Comparison of ENCODE assay signal across 8 cellular contexts in genomic region chr4:138981930-138982390, GRCh38. TPM values are rescaled to one million over a fixed set of nuclear protein-coding genes. Genes with fewer than 3 reads are reported as not detected.
DNase-seq lines count a peak whose midpoint lies in the region; ATAC-seq and TF ChIP-seq lines count a peak whose summit lies in the region.

No MANE protein-coding gene starts in this region.

- H2AFZ ChIP-seq in PC-9 = no peak overlapping the region

- no peaks in the 10 kb centered on the region for H3K79me2 ChIP-seq in PC-9 (ENCODE audit: low read depth)

- CTCF ChIA-PET in PC-9 (lab: Charles Lee) = no interaction called here

- BruUV-seq in PC-9 (replicated peaks; lab: Mats Ljungman, UMichigan) = no TSS peak

- H3K9me3 ChIP-seq in PC-9 (ENCODE audit: insufficient read depth, low read depth) = no peaks in the 10 kb centered on the region

- in situ Hi-C loops in GM13977 (cut with MboI; ENCODE audit: low pct_unique_long_range_greater_than_20kb, low sequenced_read_pairs, unreplicated experiment) = no loop called here

- TF ChIP-seq CTCF in PC-9 (conservative IDR thresholded peaks at IDR 0.05) (peak; percentile 22; the same call in 1 of the 2 replicates), foreskin fibroblast (IDR thresholded peaks at IDR 0.05; ENCODE audit: low read depth, low read length) (no peak), GM13977 (IDR thresholded peaks at IDR 0.05; ENCODE audit: extremely low read depth, insufficient read depth, missing control alignments) (no peak)

- no peaks in the 10 kb centered on the region for H3K9me2 ChIP-seq in PC-9 (ENCODE audit: insufficient read depth)

- H3F3A ChIP-seq in PC-9 (ENCODE audit: insufficient read depth, low read depth) = peaks cover 8% of the 10 kb centered on the region; the same call in 1 of the 2 replicates

- ATAC-seq in HG02840 (IDR thresholded peaks at IDR 0.05; ENCODE audit: low FRiP score, unreplicated experiment) (no peak), HG03565 (IDR thresholded peaks at IDR 0.05; ENCODE audit: unreplicated experiment) (no peak), GM19035 (IDR thresholded peaks at IDR 0.05; ENCODE audit: unreplicated experiment) (no peak)

- H3K36me3 ChIP-seq in PC-9 (ENCODE audit: low read depth) = no peaks in the 10 kb centered on the region

- peak overlapping the region; percentile 72 for H3K4me2 ChIP-seq in PC-9

- no peaks in the 10 kb centered on the region for H3K27me3 ChIP-seq in PC-9 (ENCODE audit: insufficient read depth, low read depth)

- intact Hi-C loops in PC-9 (cut with micrococcal nuclease; ENCODE audit: unreplicated experiment) = no loop called here

- peak; percentile 35 for DNase-seq in EL
- peak; percentile 21 to 73 for DNase-seq in PC-9
- peak; percentile 74 to 85 for DNase-seq in foreskin fibroblast
- peak; percentile 23 for DNase-seq in putamen (ENCODE audit: low spot score)
- no peak for DNase-seq in GM13977 (ENCODE audit: low spot score)

- H3K4me3 ChIP-seq in PC-9 = no peak overlapping the region
- H3K4me3 ChIP-seq in foreskin fibroblast (ENCODE audit: low read depth in 1 of 2, low read length in 2 of 2) = no peak overlapping the region

- peaks cover 39% of the 10 kb centered on the region for H3K4me1 ChIP-seq in PC-9 (replicated peaks; ENCODE audit: insufficient read depth)

- no peaks in the 10 kb centered on the region for H4K20me1 ChIP-seq in PC-9 (ENCODE audit: insufficient read depth)

- POLR2A ChIA-PET in PC-9 (lab: Charles Lee; ENCODE audit: unreplicated experiment) = no interaction called here

- H3K27ac ChIP-seq in PC-9 = peak overlapping the region; percentile 84

RNA-seq across cellular contexts. Expression of gene NOCT, which starts 33.6 kb away (rescaled TPM):
- total RNA-seq in PC-9 (2021) = 4.5 and 6.8 TPM in 2 replicates
